26 cellular contexts compared by ENCODE assay signal in genomic region chr1:213419369-213420030, GRCh38.
DNase-seq lines count a peak whose midpoint lies in the region; ATAC-seq, FAIRE-seq and TF ChIP-seq lines count a peak whose summit lies in the region.
"Had no signal": no experiment of that assay in that cellular context is flagged by ENCODE, and none has a peak within 500 bp of the region (broad histone marks: within the 10 kb centered on the region; RNA-seq: fewer than 3 reads in every experiment).

No MANE protein-coding gene starts in this region.

- no peak overlapping the region for H3K56ac ChIP-seq in IMR-90 (ENCODE audit: extremely low read depth, insufficient read depth, low read length)

- H3K4me1 ChIP-seq in GM23248 (ENCODE audit: insufficient read depth): no peaks in the 10 kb centered on the region
- H3K4me1 ChIP-seq in IMR-90 (ENCODE audit: control insufficient read depth, insufficient read depth, low read length): no peaks in the 10 kb centered on the region
- H3K4me1 ChIP-seq in mesenchymal stem cell (ENCODE audit: control insufficient read depth, insufficient read depth, low read depth, low read length): peaks cover 21% of the 10 kb centered on the region
- no peaks in the 10 kb centered on the region for H3K4me1 ChIP-seq in pancreas
- H3K4me1 ChIP-seq: gastrocnemius medialis had no signal

- H3K36me3 ChIP-seq in GM23248 (ENCODE audit: low read depth) (no peaks in the 10 kb centered on the region), IMR-90 (ENCODE audit: control insufficient read depth, insufficient read depth, low read length) (no peaks in the 10 kb centered on the region), mesenchymal stem cell (ENCODE audit: control insufficient read depth in 1 of 2, insufficient read depth in 2 of 2, low read depth in 1 of 2, low read length in 2 of 2) (no peaks in the 10 kb centered on the region), pancreas (no peaks in the 10 kb centered on the region)
- H3K36me3 ChIP-seq: gastrocnemius medialis, neural progenitor cell had no signal

- H2BK120ac ChIP-seq in IMR-90 (ENCODE audit: low read depth, low read length) (no peak overlapping the region), mesenchymal stem cell (ENCODE audit: low read depth, low read length) (no peak overlapping the region)

- H4K8ac ChIP-seq in IMR-90 (ENCODE audit: low read depth in 2 of 2, low read length in 2 of 2) (no peak overlapping the region), mesenchymal stem cell (ENCODE audit: low read length) (no peak overlapping the region)

- H3K9me1 ChIP-seq in IMR-90 (ENCODE audit: insufficient read depth, low read length): no peaks in the 10 kb centered on the region

- H3K79me2 ChIP-seq in GM23248 (ENCODE audit: insufficient read depth): no peaks in the 10 kb centered on the region

- no peak overlapping the region for H3K4ac ChIP-seq in IMR-90 (ENCODE audit: low read depth, low read length)
- H3K4ac ChIP-seq in mesenchymal stem cell (ENCODE audit: low read depth in 1 of 2, low read length in 2 of 2): no peak overlapping the region

- H3K27ac ChIP-seq in GM23248 (no peak overlapping the region), IMR-90 (ENCODE audit: insufficient read depth, low read length) (no peak overlapping the region), mesenchymal stem cell (ENCODE audit: low read length, poor library complexity, severe bottlenecking) (peak overlapping the region; percentile 6), pancreas (no peak overlapping the region)
- H3K27ac ChIP-seq: coronary artery, gastrocnemius medialis, neural progenitor cell had no signal

- H3K14ac ChIP-seq in IMR-90 (replicated peaks; ENCODE audit: low read depth, low read length) (no peak overlapping the region), mesenchymal stem cell (ENCODE audit: low read length in 2 of 2) (no peak overlapping the region)

- no peak overlapping the region for H4K5ac ChIP-seq in IMR-90 (ENCODE audit: low read depth, low read length)

- intact Hi-C loops in IMR-90 (cut with micrococcal nuclease): no loop called here
- intact Hi-C loops in pancreas (cut with DNase I): no loop called here

- CTCF ChIA-PET in IMR-90 (lab: Yijun Ruan, JAX): interaction anchor here (0.5 to 1.4 kb wide), 2 partner anchors 14 to 19 kb away, joined by 3 to 4 read pairs; no protein-coding TSS in a partner anchor

- H2AK5ac ChIP-seq in IMR-90 (ENCODE audit: low read depth, low read length): no peak overlapping the region
- no peak overlapping the region for H2AK5ac ChIP-seq in mesenchymal stem cell (ENCODE audit: low read length, severe bottlenecking)

- H3K9me3 ChIP-seq in GM23248 (ENCODE audit: low read depth): no peaks in the 10 kb centered on the region
- H3K9me3 ChIP-seq in IMR-90 (ENCODE audit: control insufficient read depth, insufficient read depth, low read length): peaks cover 2% of the 10 kb centered on the region; the same call in 1 of the 2 replicates
- no peaks in the 10 kb centered on the region for H3K9me3 ChIP-seq in mesenchymal stem cell (ENCODE audit: control insufficient read depth, low read length)
- H3K9me3 ChIP-seq in pancreas: no peaks in the 10 kb centered on the region
- H3K9me3 ChIP-seq: gastrocnemius medialis had no signal

- H3K23ac ChIP-seq in IMR-90 (ENCODE audit: low read depth, low read length) (no peak overlapping the region), mesenchymal stem cell (ENCODE audit: low read length in 2 of 2) (no peak overlapping the region)

- H3K9ac ChIP-seq in GM23248 (no peak overlapping the region), IMR-90 (ENCODE audit: low read depth, low read length) (no peak overlapping the region), mesenchymal stem cell (ENCODE audit: low read length) (no peak overlapping the region)
- H3K9ac ChIP-seq: neural progenitor cell had no signal

- H4K20me1 ChIP-seq in GM23248 (ENCODE audit: insufficient read depth) (no peaks in the 10 kb centered on the region), IMR-90 (ENCODE audit: insufficient read depth, low read length) (no peaks in the 10 kb centered on the region)

- H2BK5ac ChIP-seq in IMR-90 (ENCODE audit: low read depth, low read length, poor library complexity, severe bottlenecking): no peak overlapping the region
- no peak overlapping the region for H2BK5ac ChIP-seq in mesenchymal stem cell (ENCODE audit: low read depth, low read length, poor library complexity, severe bottlenecking)

- 13 to 39% methylated on average over 3 of the region's 3 CpGs for WGBS in GM23248 (ENCODE audit: low coverage in 1 of 2, low lambda C conversion rate in 2 of 2, missing lambda C conversion rate in 2 of 2), 2 experiments
- WGBS in IMR-90 (ENCODE audit: extremely low coverage in 2 of 2, insufficient read length in 1 of 2), 2 experiments: no CpG with 5 or more reads among the region's 3 CpGs
- WGBS in mesenchymal stem cell: 89% methylated on average over 2 of the region's 3 CpGs
- 65 to 70% methylated on average over 3 of the region's 3 CpGs for WGBS in pancreas, 2 donors

- in situ Hi-C loops in GM23248 (cut with MboI): no loop called here
- in situ Hi-C loops in IMR-90 (cut with MboI; ENCODE audit: low sequenced_read_pairs): no loop called here
- in situ Hi-C loops in SK-MEL-5 (cut with HindIII; ENCODE audit: low pct_unique_long_range_greater_than_20kb, low sequenced_read_pairs): no loop called here

- H2AFZ ChIP-seq in GM23248: no peak overlapping the region
- no peak overlapping the region for H2AFZ ChIP-seq in IMR-90 (replicated peaks; ENCODE audit: low read length, poor library complexity)
- H2AFZ ChIP-seq in mesenchymal stem cell (ENCODE audit: low read depth, low read length): no peak overlapping the region
- H2AFZ ChIP-seq: GM23338, neural progenitor cell had no signal

- H3K27me3 ChIP-seq in GM23248 (replicated peaks; ENCODE audit: insufficient read depth): no peaks in the 10 kb centered on the region
- H3K27me3 ChIP-seq in IMR-90 (ENCODE audit: control insufficient read depth, insufficient read depth, low read length): no peaks in the 10 kb centered on the region
- peaks cover 4 to 16% of the 10 kb centered on the region in 2 experiments for H3K27me3 ChIP-seq in mesenchymal stem cell (ENCODE audit: control insufficient read depth in 1 of 2, insufficient read depth in 1 of 2, low read length in 2 of 2)
- H3K27me3 ChIP-seq in pancreas: no peaks in the 10 kb centered on the region
- H3K27me3 ChIP-seq: gastrocnemius medialis, neural progenitor cell had no signal

- H3K4me2 ChIP-seq in GM23248 (ENCODE audit: unreplicated experiment): no peak overlapping the region
- H3K4me2 ChIP-seq in IMR-90 (ENCODE audit: low read depth, low read length): no peak overlapping the region
- H3K4me2 ChIP-seq in mesenchymal stem cell (ENCODE audit: low read length, poor library complexity, severe bottlenecking): peak overlapping the region; percentile 49
- H3K4me2 ChIP-seq: GM23338, neural progenitor cell had no signal

- no peak for TF ChIP-seq POLR2A in IMR-90 (IDR thresholded peaks at IDR 0.05; ENCODE audit: low read depth, low read length)

- H2BK12ac ChIP-seq in mesenchymal stem cell (ENCODE audit: low read length in 2 of 2): no peak overlapping the region

- H2AK9ac ChIP-seq in IMR-90 (replicated peaks; ENCODE audit: low read depth, low read length, poor library complexity): no peak overlapping the region

- no peak for ATAC-seq in IMR-90 (ENCODE audit: low read depth)
- no peak for ATAC-seq in pancreas
- ATAC-seq in GM18519 (IDR thresholded peaks at IDR 0.05; ENCODE audit: low FRiP score, unreplicated experiment): no peak
- ATAC-seq: effector memory CD8-positive, alpha-beta T cell; esophagus mucosa; gastrocnemius medialis had no signal

- TF ChIP-seq CTCF in IMR-90 (conservative IDR thresholded peaks at IDR 0.05; ENCODE audit: low read depth, low read length) (peak; percentile 14; the same call in 1 of the 2 replicates), pancreas (IDR thresholded peaks at IDR 0.05) (no peak)

- H3K4me3 ChIP-seq in GM23248 (no peak overlapping the region), IMR-90 (ENCODE audit: insufficient read depth, low read depth, low read length) (no peak overlapping the region), mesenchymal stem cell (ENCODE audit: insufficient read depth in 1 of 2, low read depth in 1 of 2, low read length in 2 of 2) (no peak overlapping the region), pancreas (no peak overlapping the region)
- H3K4me3 ChIP-seq: coronary artery, gastrocnemius medialis, GM23338, neural progenitor cell had no signal

- TF ChIP-seq RAD21 in IMR-90 (IDR thresholded peaks at IDR 0.05; ENCODE audit: low read length): no peak

- H2BK20ac ChIP-seq in IMR-90 (ENCODE audit: low read depth, low read length): no peak overlapping the region

- dilution Hi-C loops in IMR-90 (cut with HindIII; ENCODE audit: low sequenced_read_pairs, unreplicated experiment): no loop called here

- no peaks in the 10 kb centered on the region for H3K9me2 ChIP-seq in GM23248 (ENCODE audit: insufficient read depth)

- DNase-seq in GM23248 (peak; percentile 3), IMR-90 (no peak), SK-MEL-5 (ENCODE audit: low read depth, low spot score) (peak; percentile 64), mesenchymal stem cell (no peak), pancreas (no peak), NCI-H2081 treated with DMSO at 0.1 percent for 48 hours (lab: John Stamatoyannopoulos, UW) (no peak)
- DNase-seq: activated CD4-positive, alpha-beta T cell treated with anti-CD3 and anti-CD28 coated beads, Interleukin-2, amount 10 ng/mL, durations not matched to agents 7 days and 5 days; activated naive CD4-positive, alpha-beta T cell treated with anti-CD3 and anti-CD28 coated beads for 36 hours; activated T-cell treated with anti-CD3 and anti-CD28 coated beads, Interleukin-2, amount 50 U/mL, for 48 hours; amniotic stem cell; CD4-positive, CD25-positive, alpha-beta regulatory T cell; DMS 273 treated with DMSO at 0.1 percent for 48 hours; effector memory CD8-positive, alpha-beta T cell; gastrocnemius medialis; islet precursor cell; NCI-H1105 treated with DMSO at 0.1 percent for 48 hours; NCI-H510A treated with DMSO at 0.1 percent for 48 hours; RPMI8226; trophoblast cell had no signal

- BruUV-seq in IMR-90 (replicated peaks; lab: Mats Ljungman, UMichigan): no TSS peak

- H3K18ac ChIP-seq in IMR-90 (ENCODE audit: low read depth, low read length) (no peak overlapping the region), mesenchymal stem cell (ENCODE audit: low read depth in 1 of 2, low read length in 2 of 2) (no peak overlapping the region)

- H2BK15ac ChIP-seq in IMR-90 (ENCODE audit: low read depth, low read length) (no peak overlapping the region), mesenchymal stem cell (ENCODE audit: low read depth, poor library complexity, severe bottlenecking) (no peak overlapping the region)

- H3F3A ChIP-seq in GM23248 (ENCODE audit: insufficient read depth): no peaks in the 10 kb centered on the region

- H3K79me1 ChIP-seq in IMR-90 (ENCODE audit: low read depth in 1 of 2, low read length in 2 of 2): no peaks in the 10 kb centered on the region
- no peaks in the 10 kb centered on the region for H3K79me1 ChIP-seq in mesenchymal stem cell (replicated peaks; ENCODE audit: low read length, poor library complexity, severe bottlenecking)

- POLR2A ChIA-PET in IMR-90 (lab: Charles Lee; ENCODE audit: unreplicated experiment): no interaction called here

- H4K91ac ChIP-seq in IMR-90 (ENCODE audit: insufficient read depth, low read depth, low read length): no peak overlapping the region
- H4K91ac ChIP-seq in mesenchymal stem cell (ENCODE audit: low read length): no peak overlapping the region

- FAIRE-seq in pancreas (lab: Jason Lieb, UNC): no peak
- FAIRE-seq: G401.6, GM18507 had no signal

Comparison
In these comparisons a context has a peak if more than half of its experiments do, and no peak if none do; other contexts are left out.
1. DNase-seq: peak in GM23248 (single experiment) and SK-MEL-5 (single experiment); none in IMR-90 (single experiment), mesenchymal stem cell (single experiment), pancreas (0 of 6) and NCI-H2081 treated with DMSO at 0.1 percent for 48 hours (single experiment).